Comparison of ENCODE assay signal across 8 cellular contexts in the genomic region with DNA sequence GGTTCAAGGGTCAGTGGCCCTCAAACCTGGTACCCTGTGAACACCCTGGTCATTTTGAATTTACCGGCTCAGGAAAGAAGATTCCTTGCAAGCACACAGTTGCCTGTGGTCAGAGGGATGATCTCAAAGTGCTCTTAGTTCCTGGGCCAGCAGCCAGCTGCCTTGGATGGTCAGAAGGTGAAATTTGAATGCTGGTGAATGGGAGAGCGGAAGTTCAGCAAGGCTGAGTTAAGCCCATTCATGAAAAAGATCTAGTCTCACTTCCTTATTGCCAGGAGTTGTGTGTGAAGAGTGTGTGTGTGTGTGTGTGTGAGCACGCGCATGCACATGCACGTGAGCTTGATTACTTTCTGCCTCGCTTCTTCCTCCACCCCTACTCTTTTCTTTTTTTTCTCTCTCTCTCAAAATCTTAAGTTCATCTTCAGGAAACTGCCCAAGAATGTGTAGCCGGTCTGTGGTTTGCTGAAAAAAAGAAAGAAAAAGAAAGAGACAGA.
DNase-seq lines count a peak whose midpoint lies in the region; ATAC-seq and TF ChIP-seq lines count a peak whose summit lies in the region.

No MANE protein-coding gene starts in this region.

- DNase-seq in activated naive CD4-positive, alpha-beta T cell treated with anti-CD3 and anti-CD28 coated beads, Interleukin-2, amount 10 ng/mL, durations not matched to agents 7 days and 5 days: peak; percentile 44
- no peak for DNase-seq in activated naive CD4-positive, alpha-beta T cell treated with anti-CD3 and anti-CD28 coated beads, Interleukin-2, amount 50 U/mL, for 16 hours
- DNase-seq in Peyer's patch (peak; percentile 61 to 83 (median 71)), esophagus muscularis mucosa (ENCODE audit: extremely low spot score) (peak; percentile 90), renal cortical epithelial cell (ENCODE audit: low read depth) (peak; percentile 26), islet precursor cell (no peak)
- DNase-seq in stimulated activated CD4-positive, alpha-beta T cell treated with anti-CD3 and anti-CD28 coated beads, Interleukin-15, amount 100 ng/mL, for 24 hours: no peak

- peaks cover 66% of the 10 kb centered on the region for H3K4me1 Mint-ChIP-seq in activated naive CD4-positive, alpha-beta T cell treated with anti-CD3 and anti-CD28 coated beads, Interleukin-2, amount 10 ng/mL, durations not matched to agents 7 days and 5 days

- H3K4me1 ChIP-seq in Peyer's patch (peaks cover 0 to 35% (median 20%) of the 10 kb centered on the region in 4 donors), esophagus muscularis mucosa (peaks cover 23 to 31% (median 26%) of the 10 kb centered on the region in 4 donors)

- WGBS in esophagus muscularis mucosa: 30% methylated on average over 7 of the region's 7 CpGs

- peak overlapping the region; percentile 86 for H3K27ac Mint-ChIP-seq in activated naive CD4-positive, alpha-beta T cell treated with anti-CD3 and anti-CD28 coated beads, Interleukin-2, amount 10 ng/mL, durations not matched to agents 7 days and 5 days

- TF ChIP-seq POLR2A in Peyer's patch (IDR thresholded peaks at IDR 0.05) (no peak), esophagus muscularis mucosa (IDR thresholded peaks at IDR 0.05; ENCODE audit: low read depth) (no peak)

- H3K9me3 ChIP-seq in Peyer's patch (no peaks in the 10 kb centered on the region), esophagus muscularis mucosa (no peaks in the 10 kb centered on the region)

- H3K9me3 Mint-ChIP-seq in activated naive CD4-positive, alpha-beta T cell treated with anti-CD3 and anti-CD28 coated beads, Interleukin-2, amount 10 ng/mL, durations not matched to agents 7 days and 5 days: peaks cover 2% of the 10 kb centered on the region

- peak overlapping the region; percentile 56 for H3K4me3 Mint-ChIP-seq in activated naive CD4-positive, alpha-beta T cell treated with anti-CD3 and anti-CD28 coated beads, Interleukin-2, amount 10 ng/mL, durations not matched to agents 7 days and 5 days

- no peak for TF ChIP-seq EP300 in esophagus muscularis mucosa (IDR thresholded peaks at IDR 0.05)

- H3K27ac ChIP-seq in Peyer's patch (peak overlapping the region in 3 of 4 donors; percentile 1 to 74 (median 27)), esophagus muscularis mucosa (replicated peaks in 1 of 4) (no peak overlapping the region)

- no peaks in the 10 kb centered on the region for H3K36me3 ChIP-seq in Peyer's patch
- H3K36me3 ChIP-seq in esophagus muscularis mucosa: no peaks in the 10 kb centered on the region

- H3K4me3 ChIP-seq in Peyer's patch: no peak overlapping the region
- H3K4me3 ChIP-seq in esophagus muscularis mucosa: no peak overlapping the region

- TF ChIP-seq CTCF in Peyer's patch (IDR thresholded peaks at IDR 0.05) (no peak), esophagus muscularis mucosa (IDR thresholded peaks at IDR 0.05) (no peak)

- peak; percentile 46 for ATAC-seq in HG02885 (IDR thresholded peaks at IDR 0.05; ENCODE audit: poor library complexity, unreplicated experiment)

- peaks cover 16% of the 10 kb centered on the region for H3K27me3 Mint-ChIP-seq in activated naive CD4-positive, alpha-beta T cell treated with anti-CD3 and anti-CD28 coated beads, Interleukin-2, amount 10 ng/mL, durations not matched to agents 7 days and 5 days

- no peaks in the 10 kb centered on the region for H3K27me3 ChIP-seq in Peyer's patch
- H3K27me3 ChIP-seq in esophagus muscularis mucosa: peaks cover 0 to 38% (median 0%) of the 10 kb centered on the region in 4 donors

- peaks cover 2% of the 10 kb centered on the region for H3K36me3 Mint-ChIP-seq in activated naive CD4-positive, alpha-beta T cell treated with anti-CD3 and anti-CD28 coated beads, Interleukin-2, amount 10 ng/mL, durations not matched to agents 7 days and 5 days

- CTCF ChIA-PET in activated naive CD4-positive, alpha-beta T cell treated with anti-CD3 and anti-CD28 coated beads, Interleukin-2, amount 10 ng/mL, durations not matched to agents 7 days and 5 days (lab: Charles Lee): interaction anchor here (0.6 to 6.0 kb wide), 10 partner anchors 11 to 235 kb away, joined by 3 to 25 read pairs (median 3); no protein-coding TSS in a partner anchor

- intact Hi-C loops in esophagus muscularis mucosa (cut with DNase I): loop anchor here (5.0 kb wide), 1 partner anchor 149 kb away; no protein-coding TSS in a partner anchor

Comparison
In these comparisons a context has a peak if more than half of its experiments do, and no peak if none do; other contexts are left out.
1. DNase-seq: peak in activated naive CD4-positive, alpha-beta T cell treated with anti-CD3 and anti-CD28 coated beads, Interleukin-2, amount 10 ng/mL, durations not matched to agents 7 days and 5 days (single experiment), Peyer's patch (3 of 3), esophagus muscularis mucosa (single experiment) and renal cortical epithelial cell (single experiment); none in activated naive CD4-positive, alpha-beta T cell treated with anti-CD3 and anti-CD28 coated beads, Interleukin-2, amount 50 U/mL, for 16 hours (single experiment), islet precursor cell (single experiment) and stimulated activated CD4-positive, alpha-beta T cell treated with anti-CD3 and anti-CD28 coated beads, Interleukin-15, amount 100 ng/mL, for 24 hours (single experiment).
2. H3K27ac ChIP-seq: peak in Peyer's patch (3 of 4); none in esophagus muscularis mucosa (0 of 4).